ENCODE assay signal across 20 cellular contexts in genomic region chr5:32831630-32832029, GRCh38.
"Had no signal": no experiment of that assay in that cellular context is flagged by ENCODE, and none has a peak within 500 bp of the region (broad histone marks: within the 10 kb centered on the region; RNA-seq: fewer than 3 reads in every experiment).

No MANE protein-coding gene starts in this region.

- H3K4me1 Mint-ChIP-seq: naive B cell, neural progenitor cell had no signal

- H3K36me3 Mint-ChIP-seq: naive B cell, neural progenitor cell had no signal

- DNase-seq: activated CD4-positive, alpha-beta T cell treated with anti-CD3 and anti-CD28 coated beads, Interleukin-2, amount 10 ng/mL, durations not matched to agents 7 days and 5 days; activated CD4-positive, CD25-positive, alpha-beta regulatory T cell; activated naive CD4-positive, alpha-beta T cell treated with Interleukin-2 at 50 U/mL for 16 hours; activated T-cell treated with anti-CD3 and anti-CD28 coated beads for 4 hours; aorta; cerebellar nuclear complex; islet precursor cell; left lung; mammary epithelial cell; naive B cell; retina; small intestine; upper lobe of left lung had no signal

- H3K4me1 ChIP-seq: breast epithelium, left lung, neural progenitor cell, suprapubic skin had no signal

- H3K4me3 Mint-ChIP-seq: activated CD4-positive, alpha-beta T cell treated with anti-CD3 and anti-CD28 coated beads, Interleukin-2, amount 10 ng/mL, durations not matched to agents 7 days and 5 days; dendritic cell treated with granulocyte-macrophage colony-stimulating factor and Interleukin-4, amounts not matched to agents 40 ng/mL and 50 ng/mL, for 4 days; naive B cell; neural progenitor cell; stimulated activated naive CD8-positive, alpha-beta T cell treated with anti-CD3 and anti-CD28 coated beads, Interleukin-15, Interleukin-2, amounts not matched to agents 100 ng/mL and 50 ng/mL, for 24 hours; T-helper 2 cell treated with Interferon-gamma antibody and Interleukin-4, amounts not matched to agents 5 μg/mL and 100 μg/mL, for 36 hours had no signal

- H3K9ac ChIP-seq: neural progenitor cell had no signal

- ATAC-seq: left lung had no signal

- H3K36me3 ChIP-seq: breast epithelium, left lung, neural progenitor cell, ovary, suprapubic skin, upper lobe of left lung had no signal

- H3K27ac Mint-ChIP-seq: activated CD4-positive, alpha-beta T cell treated with anti-CD3 and anti-CD28 coated beads, Interleukin-2, amount 10 ng/mL, durations not matched to agents 7 days and 5 days; dendritic cell treated with granulocyte-macrophage colony-stimulating factor and Interleukin-4, amounts not matched to agents 40 ng/mL and 50 ng/mL, for 4 days; naive B cell; neural progenitor cell; stimulated activated naive CD8-positive, alpha-beta T cell treated with anti-CD3 and anti-CD28 coated beads, Interleukin-15, Interleukin-2, amounts not matched to agents 100 ng/mL and 50 ng/mL, for 24 hours; T-helper 2 cell treated with Interferon-gamma antibody and Interleukin-4, amounts not matched to agents 5 μg/mL and 100 μg/mL, for 36 hours had no signal

- H3K27me3 ChIP-seq: breast epithelium, left lung, neural progenitor cell, ovary, suprapubic skin, upper lobe of left lung had no signal

- H2AFZ ChIP-seq: neural progenitor cell had no signal

- H3K4me3 ChIP-seq: breast epithelium, left lung, neural progenitor cell, ovary, suprapubic skin, upper lobe of left lung had no signal

- H3K27ac ChIP-seq: breast epithelium, left lung, neural progenitor cell, ovary, suprapubic skin had no signal

- FAIRE-seq: small intestine had no signal

- H3K9me3 Mint-ChIP-seq: activated CD4-positive, alpha-beta T cell treated with anti-CD3 and anti-CD28 coated beads, Interleukin-2, amount 10 ng/mL, durations not matched to agents 7 days and 5 days; dendritic cell treated with granulocyte-macrophage colony-stimulating factor and Interleukin-4, amounts not matched to agents 40 ng/mL and 50 ng/mL, for 4 days; neural progenitor cell; T-helper 2 cell treated with Interferon-gamma antibody and Interleukin-4, amounts not matched to agents 5 μg/mL and 100 μg/mL, for 36 hours had no signal

- H3K9me3 ChIP-seq: breast epithelium, left lung, ovary, suprapubic skin, upper lobe of left lung had no signal

- H3K4me2 ChIP-seq: neural progenitor cell had no signal
